ENCODE assay signal across 18 cellular contexts in the genomic region with DNA sequence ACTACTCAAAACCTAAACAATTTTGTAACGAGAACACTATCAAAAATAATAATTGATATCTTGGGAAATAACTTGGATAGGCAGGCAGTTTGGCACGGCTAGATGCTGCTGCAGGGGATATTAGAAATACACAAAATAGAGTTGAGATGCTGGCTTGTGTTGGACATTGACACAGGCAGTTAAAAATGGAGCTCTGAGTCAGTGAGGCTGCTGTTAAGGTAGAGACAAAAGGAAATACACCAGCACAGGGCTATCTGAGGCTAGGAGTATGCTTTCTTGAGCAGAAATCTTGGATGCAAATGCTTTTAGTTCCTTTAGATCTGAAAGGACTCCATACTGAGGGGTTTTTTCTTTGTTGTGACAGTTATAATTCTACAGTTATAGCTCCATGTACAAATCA.
"Had no signal": no experiment of that assay in that cellular context is flagged by ENCODE, and none has a peak within 500 bp of the region (broad histone marks: within the 10 kb centered on the region; RNA-seq: fewer than 3 reads in every experiment).

No MANE protein-coding gene starts in this region.

- H3K27ac ChIP-seq: left lung, pancreas, sigmoid colon, upper lobe of right lung had no signal

- H3K4me1 ChIP-seq: pancreas, sigmoid colon had no signal

- H3K27ac Mint-ChIP-seq: activated B cell treated with CpG ODN at 0.5 μM for 24 hours had no signal

- ATAC-seq: activated naive CD4-positive, alpha-beta T cell treated with anti-CD3 and anti-CD28 coated beads, Interleukin-2, amount 50 U/mL, for 72 hours; left lung; naive thymus-derived CD4-positive, alpha-beta T cell; pancreas; stimulated activated naive B cell treated with anti-CD40 and anti-IgM and Interleukin-4, amounts not matched to agents 10 μg/mL and 1 μg/mL and 100 μg/mL, for 72 hours; upper lobe of right lung had no signal

- H3K4me3 ChIP-seq: left lung, pancreas, sigmoid colon, spleen, upper lobe of right lung had no signal

- H3K9me3 Mint-ChIP-seq: activated B cell treated with CpG ODN at 0.5 μM for 24 hours; activated naive CD4-positive, alpha-beta T cell treated with anti-CD3 and anti-CD28 coated beads, Interleukin-2, amount 50 U/mL, for 72 hours; stimulated activated naive B cell treated with anti-CD40 and anti-IgM and Interleukin-4, amounts not matched to agents 10 μg/mL and 1 μg/mL and 100 μg/mL, for 72 hours had no signal

- DNase-seq: activated B cell treated with CpG ODN at 0.5 μM for 24 hours; activated CD4-positive, alpha-beta memory T cell treated with anti-CD3 and anti-CD28 coated beads, Interleukin-2, amount 10 ng/mL, durations not matched to agents 7 days and 5 days; activated CD4-positive, alpha-beta T cell treated with anti-CD3 and anti-CD28 coated beads for 4 hours; activated gamma-delta T cell treated with Interleukin-2 at 50 U/mL for 16 hours; amniotic stem cell; dermis blood vessel endothelial cell; effector memory CD4-positive, alpha-beta T cell; hypothalamus; left lung; naive thymus-derived CD4-positive, alpha-beta T cell; pancreas; sigmoid colon; spleen; stimulated activated CD4-positive, alpha-beta T cell treated with anti-CD3 and anti-CD28 coated beads, Interleukin-4, amount 100 ng/mL, for 4 hours; stimulated activated naive B cell treated with anti-CD40 and anti-IgM and Interleukin-4, amounts not matched to agents 10 μg/mL and 1 μg/mL and 100 μg/mL, for 72 hours; SW 1271; upper lobe of right lung had no signal

- H3K27me3 ChIP-seq: left lung, pancreas, sigmoid colon, spleen, upper lobe of right lung had no signal

- H3K9me3 ChIP-seq: left lung, pancreas, sigmoid colon, spleen, upper lobe of right lung had no signal

- H3K27me3 Mint-ChIP-seq: activated B cell treated with CpG ODN at 0.5 μM for 24 hours; activated CD4-positive, alpha-beta memory T cell treated with anti-CD3 and anti-CD28 coated beads, Interleukin-2, amount 10 ng/mL, durations not matched to agents 7 days and 5 days; naive thymus-derived CD4-positive, alpha-beta T cell; stimulated activated naive B cell treated with anti-CD40 and anti-IgM and Interleukin-4, amounts not matched to agents 10 μg/mL and 1 μg/mL and 100 μg/mL, for 72 hours had no signal

- H3K4me3 Mint-ChIP-seq: activated B cell treated with CpG ODN at 0.5 μM for 24 hours; activated CD4-positive, alpha-beta memory T cell treated with anti-CD3 and anti-CD28 coated beads, Interleukin-2, amount 10 ng/mL, durations not matched to agents 7 days and 5 days; naive thymus-derived CD4-positive, alpha-beta T cell; stimulated activated naive B cell treated with anti-CD40 and anti-IgM and Interleukin-4, amounts not matched to agents 10 μg/mL and 1 μg/mL and 100 μg/mL, for 72 hours had no signal
